Comparison of ENCODE assay signal across 31 cellular contexts in genomic region chr17:79632432-79632735, GRCh38. TPM values are rescaled to one million over a fixed set of nuclear protein-coding genes. Genes with fewer than 3 reads are reported as not detected.
DNase-seq lines count a peak whose midpoint lies in the region; ATAC-seq and TF ChIP-seq lines count a peak whose summit lies in the region.
"Had no signal": no experiment of that assay in that cellular context is flagged by ENCODE, and none has a peak within 500 bp of the region (broad histone marks: within the 10 kb centered on the region; RNA-seq: fewer than 3 reads in every experiment).

No MANE protein-coding gene starts in this region.

- H3K4me3 ChIP-seq in left ventricle myocardium inferior, result no peak overlapping the region
- no peak overlapping the region for H3K4me3 ChIP-seq in adrenal gland
- H3K4me3 ChIP-seq: BLaER1 treated with 17β-estradiol and CSF1 and Interleukin-3, amounts not matched to agents 10 nM and 100 nM; skin epidermis had no signal

- intact Hi-C loops in left ventricle myocardium inferior (cut with micrococcal nuclease), result no loop called here
- intact Hi-C loops in Right ventricle myocardium inferior (cut with DNase I), result no loop called here
- intact Hi-C loops in adrenal gland (cut with DNase I), result no loop called here

- H3K9me3 ChIP-seq in left ventricle myocardium inferior (replicated peaks) (peaks cover 7% of the 10 kb centered on the region), adrenal gland (replicated peaks in 1 of 3) (no peaks in the 10 kb centered on the region)
- H3K9me3 ChIP-seq: BLaER1 treated with 17β-estradiol and CSF1 and Interleukin-3, amounts not matched to agents 10 nM and 100 nM had no signal

- no peak overlapping the region for H3K4me3 Mint-ChIP-seq in natural killer cell treated with Interleukin-12 subunit alpha and Interleukin-12 subunit beta and Interleukin-15 and Interleukin-18, amount 100 ng/mL, for 72 hours
- H3K4me3 Mint-ChIP-seq in type B pancreatic cell, result no peak overlapping the region
- H3K4me3 Mint-ChIP-seq: brain, IgD-negative memory B cell, memory B cell had no signal

- ATAC-seq in Right ventricle myocardium inferior (no peak), left lobe of liver (no peak)
- no peak for ATAC-seq in natural killer cell treated with Interleukin-12 subunit alpha and Interleukin-12 subunit beta and Interleukin-15 and Interleukin-18, amount 100 ng/mL, for 72 hours
- ATAC-seq: PC-3 had no signal

- H3K27ac Mint-ChIP-seq in natural killer cell treated with Interleukin-12 subunit alpha and Interleukin-12 subunit beta and Interleukin-15 and Interleukin-18, amount 100 ng/mL, for 72 hours, result no peak overlapping the region
- H3K27ac Mint-ChIP-seq in type B pancreatic cell, result no peak overlapping the region
- H3K27ac Mint-ChIP-seq: brain, IgD-negative memory B cell, memory B cell had no signal

- H3K36me3 ChIP-seq in left ventricle myocardium inferior (no peaks in the 10 kb centered on the region), adrenal gland (replicated peaks in 1 of 2) (no peaks in the 10 kb centered on the region)
- H3K36me3 ChIP-seq: BLaER1 treated with 17β-estradiol and CSF1 and Interleukin-3, amounts not matched to agents 10 nM and 100 nM had no signal

- WGBS in adrenal gland, 4 donors, result 81 to 91% (median 87%) methylated on average over 5 to 8 of the region's 8 CpGs

- peaks cover 12 to 24% of the 10 kb centered on the region in 2 donors for H3K27me3 Mint-ChIP-seq in natural killer cell treated with Interleukin-12 subunit alpha and Interleukin-12 subunit beta and Interleukin-15 and Interleukin-18, amount 100 ng/mL, for 72 hours
- peaks cover 13% of the 10 kb centered on the region for H3K27me3 Mint-ChIP-seq in type B pancreatic cell

- H3K27me3 ChIP-seq in left ventricle myocardium inferior (ENCODE audit: low read depth) (peaks cover 84% of the 10 kb centered on the region), adrenal gland (peaks cover 10% of the 10 kb centered on the region)
- H3K27me3 ChIP-seq: BLaER1 treated with 17β-estradiol and CSF1 and Interleukin-3, amounts not matched to agents 10 nM and 100 nM had no signal

- H3K27ac ChIP-seq in left ventricle myocardium inferior (replicated peaks), result no peak overlapping the region
- no peak overlapping the region for H3K27ac ChIP-seq in adrenal gland
- H3K27ac ChIP-seq in caudate nucleus (ENCODE audit: low read depth, low read length), result no peak overlapping the region
- H3K27ac ChIP-seq: BLaER1 treated with 17β-estradiol and CSF1 and Interleukin-3, amounts not matched to agents 10 nM and 100 nM; skin epidermis had no signal

- no peaks in the 10 kb centered on the region for H3K9me3 Mint-ChIP-seq in natural killer cell treated with Interleukin-12 subunit alpha and Interleukin-12 subunit beta and Interleukin-15 and Interleukin-18, amount 100 ng/mL, for 72 hours
- no peaks in the 10 kb centered on the region for H3K9me3 Mint-ChIP-seq in type B pancreatic cell
- H3K9me3 Mint-ChIP-seq: memory B cell had no signal

- TF ChIP-seq CTCF in left ventricle myocardium inferior (IDR thresholded peaks at IDR 0.05; ENCODE audit: borderline replicate concordance) (no peak), adrenal gland (IDR thresholded peaks at IDR 0.05) (no peak), type B pancreatic cell (conservative IDR thresholded peaks at IDR 0.05) (no peak)

- no peak for TF ChIP-seq POLR2A in adrenal gland (IDR thresholded peaks at IDR 0.05)

- H3K36me3 Mint-ChIP-seq in natural killer cell treated with Interleukin-12 subunit alpha and Interleukin-12 subunit beta and Interleukin-15 and Interleukin-18, amount 100 ng/mL, for 72 hours, result no peaks in the 10 kb centered on the region
- no peaks in the 10 kb centered on the region for H3K36me3 Mint-ChIP-seq in type B pancreatic cell
- H3K36me3 Mint-ChIP-seq: brain, IgD-negative memory B cell, memory B cell had no signal

- H3K4me1 Mint-ChIP-seq in natural killer cell treated with Interleukin-12 subunit alpha and Interleukin-12 subunit beta and Interleukin-15 and Interleukin-18, amount 100 ng/mL, for 72 hours (ENCODE audit: low read depth in 2 of 2), result peaks cover 0 to 2% of the 10 kb centered on the region in 2 donors
- H3K4me1 Mint-ChIP-seq in type B pancreatic cell (ENCODE audit: unreplicated experiment), result peaks cover 13% of the 10 kb centered on the region
- H3K4me1 Mint-ChIP-seq: IgD-negative memory B cell, memory B cell had no signal

- DNase-seq in left ventricle myocardium inferior (peak; percentile 3), Right ventricle myocardium inferior (ENCODE audit: missing footprints) (no peak), adrenal gland (peak in 4 of 7 donors; percentile 4 to 18 (median 6)), type B pancreatic cell (ENCODE audit: extremely low spot score, unreplicated experiment) (peak; percentile 39), AG08396 (ENCODE audit: low spot score) (no peak), caudate nucleus (lab: John Stamatoyannopoulos, UW) (no peak), left lobe of liver (ENCODE audit: low spot score) (no peak)
- peak; percentile 12 for DNase-seq in natural killer cell treated with Interleukin-12 subunit alpha and Interleukin-12 subunit beta and Interleukin-15 and Interleukin-18, amount 100 ng/mL, for 72 hours (ENCODE audit: low spot score)
- DNase-seq: activated CD4-positive, alpha-beta T cell treated with anti-CD3 and anti-CD28 coated beads, Interleukin-2, amount 50 U/mL, for 4 hours; activated CD4-positive, CD25-positive, alpha-beta regulatory T cell; activated gamma-delta T cell treated with Interleukin-2 at 50 U/mL for 16 hours; activated T-cell treated with anti-CD3 and anti-CD28 coated beads for 4 hours; COR-L47; NCI-H1092 treated with DMSO at 0.1 percent for 48 hours; NCI-H187; NCI-H2171; NCI-H526; NK-92 treated with Interleukin-12 subunit alpha and Interleukin-12 subunit beta, amount 100 ng/mL, for 24 hours; PC-3; SHP77 treated with DMSO at 0.1 percent for 48 hours had no signal

- H3K4me1 ChIP-seq in left ventricle myocardium inferior, result no peaks in the 10 kb centered on the region
- H3K4me1 ChIP-seq in adrenal gland (replicated peaks in 1 of 2), result no peaks in the 10 kb centered on the region
- H3K4me1 ChIP-seq: BLaER1 treated with 17β-estradiol and CSF1 and Interleukin-3, amounts not matched to agents 10 nM and 100 nM had no signal

RNA-seq across cellular contexts. Expression of gene RBFOX3, which starts 21.5 kb away (rescaled TPM):
- total RNA-seq in left ventricle myocardium inferior (not detected), Right ventricle myocardium inferior (not detected), adrenal gland (under 1 TPM in 1 of 8 donors, not detected in 7; 0.16 TPM), type B pancreatic cell (ENCODE audit: low replicate concordance) (1.6 and 2.0 TPM in 2 replicates), left lobe of liver (not detected)
- polyA plus RNA-seq in adrenal gland, result 1 to 10 TPM in 1 of 3 donors, under 1 TPM in 2; 0.29 to 1.3 (median 0.30) TPM
- total RNA-seq in natural killer cell treated with Interleukin-12 subunit alpha and Interleukin-12 subunit beta and Interleukin-15 and Interleukin-18, amount 100 ng/mL, for 72 hours, result not detected
- total RNA-seq: glomerular endothelial cell, kidney epithelial cell, myocyte, PC-3, pulmonary artery endothelial cell, subcutaneous adipose tissue had no signal
- polyA plus RNA-seq: AG04450, IgD-negative memory B cell had no signal

Comparison
In these comparisons a context has a peak if more than half of its experiments do, and no peak if none do; other contexts are left out.
1. DNase-seq: peak in left ventricle myocardium inferior (single experiment), adrenal gland (4 of 7), natural killer cell treated with Interleukin-12 subunit alpha and Interleukin-12 subunit beta and Interleukin-15 and Interleukin-18, amount 100 ng/mL, for 72 hours (single experiment) and type B pancreatic cell (single experiment); none in Right ventricle myocardium inferior (single experiment), AG08396 (single experiment), caudate nucleus (0 of 61) and left lobe of liver (single experiment).